Comparison of ENCODE assay signal across 30 cellular contexts in the genomic region with DNA sequence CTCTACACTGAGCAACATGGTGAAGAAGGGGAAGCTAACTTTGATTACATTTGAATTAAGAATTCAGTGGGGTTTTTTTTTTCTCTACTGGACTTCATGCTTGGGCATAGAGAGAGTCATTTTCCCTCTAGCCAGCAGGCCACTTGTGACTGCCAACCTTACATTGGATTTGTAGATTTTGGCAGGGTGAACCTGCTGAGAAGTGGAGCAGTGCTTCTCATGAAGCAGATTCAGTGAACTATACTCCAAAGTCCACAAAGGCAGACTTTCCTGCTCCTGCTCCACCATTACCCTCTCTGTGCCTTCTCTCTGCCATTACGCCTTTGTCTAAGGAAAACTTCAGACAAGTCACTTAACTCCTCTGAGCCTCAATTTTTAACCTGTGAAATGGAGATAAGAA.
"Had no signal": no experiment of that assay in that cellular context is flagged by ENCODE, and none has a peak within 500 bp of the region (broad histone marks: within the 10 kb centered on the region; RNA-seq: fewer than 3 reads in every experiment).

No MANE protein-coding gene starts in this region.

- DNase-seq: Kasumi-1, MG63, NCI-H1048, NCI-H1105 treated with DMSO at 0.1 percent for 48 hours, NCI-H1417, NCI-H1436, NCI-H146, NCI-H1694, NCI-H187, NCI-H1930, NCI-H2029 treated with DMSO at 0.1 percent for 48 hours, NCI-H2081 treated with DMSO at 0.1 percent for 48 hours, NCI-H2107, NCI-H2171, NCI-H226, NCI-H446 treated with DMSO at 0.1 percent for 48 hours, NCI-H510A, NCI-H524, NCI-H526, NCI-H69, NCI-H748 treated with DMSO at 0.1 percent for 48 hours, NCI-H82, PC-9, SHP77, SIG-M5, SJCRH30, T-cell had no signal

- ATAC-seq: Panc1, Right ventricle myocardium inferior, SK-N-SH treated with all-trans-retinoic acid at 6 μM for 48 hours, T-cell had no signal
